In genomic region chr16:75647138-75647491, GRCh38 we compare ENCODE assay signal across 7 cellular contexts. TPM values are rescaled to one million over a fixed set of nuclear protein-coding genes. Genes with fewer than 3 reads are reported as not detected.
A peak's percentile ranks its signal among the peaks of the same experiment; 100 is the strongest.
DNase-seq lines count a peak whose midpoint lies in the region; ATAC-seq, FAIRE-seq and TF ChIP-seq lines count a peak whose summit lies in the region.

No MANE protein-coding gene starts in this region.

- H3K4me3 ChIP-seq in heart right ventricle (peak overlapping the region; percentile 62 to 100 (median 96)), skeletal muscle satellite cell (ENCODE audit: low read length) (peak overlapping the region; percentile 95)

- H3K4me2 ChIP-seq in skeletal muscle satellite cell (ENCODE audit: low read length) = peak overlapping the region; percentile 97

- no peak for FAIRE-seq in H54 (lab: Jason Lieb, UNC)

- H3K9me3 ChIP-seq in heart right ventricle = no peaks in the 10 kb centered on the region
- H3K9me3 ChIP-seq in skeletal muscle satellite cell (replicated peaks; ENCODE audit: low read length) = no peaks in the 10 kb centered on the region

- peaks cover 0 to 40% (median 3%) of the 10 kb centered on the region in 9 donors for H3K36me3 ChIP-seq in heart right ventricle
- H3K36me3 ChIP-seq in skeletal muscle satellite cell (ENCODE audit: insufficient read depth, low read length) = peaks cover 30% of the 10 kb centered on the region

- 0% methylated on average over 17 of the region's 17 CpGs for WGBS in heart right ventricle, 2 donors

- H3K9ac ChIP-seq in skeletal muscle satellite cell (ENCODE audit: low read depth, low read length) = peak overlapping the region; percentile 95

- H3K4me1 ChIP-seq in heart right ventricle = peaks cover 0 to 62% (median 55%) of the 10 kb centered on the region in 9 donors
- peaks cover 19% of the 10 kb centered on the region for H3K4me1 ChIP-seq in skeletal muscle satellite cell (ENCODE audit: control insufficient read depth, insufficient read depth, low read length)

- H3K27ac Mint-ChIP-seq in activated B cell treated with CpG ODN at 0.5 μM for 24 hours = peak overlapping the region; percentile 98

- intact Hi-C loops in activated B cell treated with CpG ODN at 0.5 μM for 24 hours (cut with micrococcal nuclease) (loop anchor here (1.0 to 5.0 kb wide), 11 partner anchors 24 to 1565 kb away; partner anchors contain the start of genes ADAT1, CFDP1, GABARAPL2 and MON1B), heart right ventricle (cut with DNase I) (loop anchor here in 3 of 10 donors (2.0 to 10.0 kb wide), 4 partner anchors 24 to 118 kb away; partner anchors contain the start of genes ADAT1 (in 1 of the 3) and TMEM231 (in 1 of the 3))

- peaks cover 62% of the 10 kb centered on the region for H3K4me1 Mint-ChIP-seq in activated B cell treated with CpG ODN at 0.5 μM for 24 hours

- peak overlapping the region; percentile 100 for H3K4me3 Mint-ChIP-seq in activated B cell treated with CpG ODN at 0.5 μM for 24 hours

- no peak for TF ChIP-seq POLR2A in H54 (IDR thresholded peaks at IDR 0.05; ENCODE audit: low read depth, low read length)

- DNase-seq in activated B cell treated with CpG ODN at 0.5 μM for 24 hours (no peak), heart right ventricle (no peak), H54 (ENCODE audit: insufficient read length, low spot score) (no peak)
- no peak for DNase-seq in effector CD4-positive, alpha-beta T cell

- CTCF ChIA-PET in activated B cell treated with CpG ODN at 0.5 μM for 24 hours (lab: Charles Lee) = interaction anchor here (0.6 to 2.9 kb wide), 5 partner anchors 24 to 1058 kb away, joined by 3 to 11 read pairs (median 4); partner anchors contain the start of gene ADAT1

- ATAC-seq in GM19043 (IDR thresholded peaks at IDR 0.05; ENCODE audit: low read depth, unreplicated experiment) = peak; percentile 6
- ATAC-seq in HG02973 (IDR thresholded peaks at IDR 0.05; ENCODE audit: unreplicated experiment) = peak; percentile 13
- ATAC-seq in activated B cell treated with CpG ODN at 0.5 μM for 24 hours (ENCODE audit: low read depth) = peak; percentile 9
- ATAC-seq in heart right ventricle = peak; percentile 5 to 56 (median 30)

- no peaks in the 10 kb centered on the region for H3K27me3 ChIP-seq in heart right ventricle
- no peaks in the 10 kb centered on the region for H3K27me3 ChIP-seq in skeletal muscle satellite cell (ENCODE audit: control insufficient read depth, insufficient read depth, low read length)

- H3K36me3 Mint-ChIP-seq in activated B cell treated with CpG ODN at 0.5 μM for 24 hours (ENCODE audit: low read depth) = peaks cover 61% of the 10 kb centered on the region

- POLR2A ChIA-PET in activated B cell treated with CpG ODN at 0.5 μM for 24 hours (lab: Charles Lee) = interaction anchor here (0.6 to 4.7 kb wide), 16 partner anchors 16 to 1544 kb away, joined by 3 to 95 read pairs (median 5); partner anchors contain the start of genes ADAT1, CFDP1, CHST6 and GABARAPL2

- TF ChIP-seq CTCF in activated B cell treated with CpG ODN at 0.5 μM for 24 hours (IDR thresholded peaks at IDR 0.05) (no peak), heart right ventricle (IDR thresholded peaks at IDR 0.05) (no peak)

- peak overlapping the region; percentile 90 to 99 (median 98) for H3K27ac ChIP-seq in heart right ventricle

- H3K9me3 Mint-ChIP-seq in activated B cell treated with CpG ODN at 0.5 μM for 24 hours = no peaks in the 10 kb centered on the region

- no peaks in the 10 kb centered on the region for H3K27me3 Mint-ChIP-seq in activated B cell treated with CpG ODN at 0.5 μM for 24 hours

RNA-seq across cellular contexts. Expression of gene KARS1, which starts 0.3 kb away (rescaled TPM):
- total RNA-seq in activated B cell treated with CpG ODN at 0.5 μM for 24 hours = 166 and 182 TPM in 2 replicates
- total RNA-seq in heart right ventricle = 100 to 1,000 TPM; 123 to 145 (median 129) TPM
- polyA plus RNA-seq in heart right ventricle = 100 to 1,000 TPM in 1 of 2 donors, 10 to 100 TPM in 1; 68.0 to 126 TPM
- total RNA-seq in skeletal muscle satellite cell (2012; rRNA removed) = 187 and 196 TPM in 2 replicates

RNA-seq across cellular contexts. Expression of gene TERF2IP, which starts 0.5 kb away (rescaled TPM):
- total RNA-seq in activated B cell treated with CpG ODN at 0.5 μM for 24 hours (52.6 and 52.7 TPM in 2 replicates), heart right ventricle (10 to 100 TPM; 49.1 to 79.3 (median 64.5) TPM)
- 10 to 100 TPM; 43.3 to 71.1 TPM for polyA plus RNA-seq in heart right ventricle
- total RNA-seq in skeletal muscle satellite cell (2012; rRNA removed) = 26.6 and 36.9 TPM in 2 replicates

RNA-seq across cellular contexts. Expression of gene ADAT1, which starts 24.0 kb away (rescaled TPM):
- 52.7 and 57.2 TPM in 2 replicates for total RNA-seq in activated B cell treated with CpG ODN at 0.5 μM for 24 hours
- 10 to 100 TPM; 14.3 to 30.6 (median 23.3) TPM for total RNA-seq in heart right ventricle
- 1 to 10 TPM; 6.1 to 7.9 TPM for polyA plus RNA-seq in heart right ventricle
- total RNA-seq in skeletal muscle satellite cell (2012; rRNA removed) = 52.5 and 54.0 TPM in 2 replicates

RNA-seq across cellular contexts. Expression of gene CPHXL2, which starts 29.7 kb away (rescaled TPM):
- total RNA-seq in activated B cell treated with CpG ODN at 0.5 μM for 24 hours (not detected in 2 replicates), heart right ventricle (not detected)
- polyA plus RNA-seq in heart right ventricle = not detected
- total RNA-seq in skeletal muscle satellite cell (2012; rRNA removed) = not detected in 2 replicates

RNA-seq across cellular contexts. Expression of gene DUXB, which starts 54.1 kb away (rescaled TPM):
- total RNA-seq in activated B cell treated with CpG ODN at 0.5 μM for 24 hours (not detected in 2 replicates), heart right ventricle (not detected)
- polyA plus RNA-seq in heart right ventricle = not detected
- not detected in 2 replicates for total RNA-seq in skeletal muscle satellite cell (2012; rRNA removed)
